ENCODE assay signal across 1 cellular context in the genomic region with DNA sequence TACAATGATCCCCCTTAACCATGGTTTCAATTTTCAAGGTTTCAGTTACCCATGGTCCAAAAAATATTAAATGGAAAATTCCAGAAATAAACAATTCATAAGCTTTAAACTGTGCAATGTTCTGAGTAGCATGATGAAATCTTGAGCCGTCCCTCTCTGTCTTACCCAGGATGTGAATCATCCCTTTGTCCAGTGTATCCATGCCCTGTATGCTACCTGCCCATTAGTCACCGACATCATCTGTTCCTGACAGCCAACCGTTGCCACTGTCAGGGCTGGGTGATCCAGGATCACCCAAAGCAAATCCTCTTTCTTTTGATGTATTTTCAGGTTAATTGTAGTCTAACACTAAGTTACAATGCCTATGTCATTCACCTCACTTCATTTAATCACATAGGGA.
TF ChIP-seq lines count a peak whose summit lies in the region.

No MANE protein-coding gene starts in this region.

TF ChIP-seq in SK-N-SH, 30 proteins besides CTCF, POLR2A, EP300 and RAD21 (continued from another document):
- TF ChIP-seq, protein P1, sequence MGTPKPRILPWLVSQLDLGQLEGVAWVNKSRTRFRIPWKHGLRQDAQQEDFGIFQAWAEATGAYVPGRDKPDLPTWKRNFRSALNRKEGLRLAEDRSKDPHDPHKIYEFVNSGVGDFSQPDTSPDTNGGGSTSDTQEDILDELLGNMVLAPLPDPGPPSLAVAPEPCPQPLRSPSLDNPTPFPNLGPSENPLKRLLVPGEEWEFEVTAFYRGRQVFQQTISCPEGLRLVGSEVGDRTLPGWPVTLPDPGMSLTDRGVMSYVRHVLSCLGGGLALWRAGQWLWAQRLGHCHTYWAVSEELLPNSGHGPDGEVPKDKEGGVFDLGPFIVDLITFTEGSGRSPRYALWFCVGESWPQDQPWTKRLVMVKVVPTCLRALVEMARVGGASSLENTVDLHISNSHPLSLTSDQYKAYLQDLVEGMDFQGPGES (IDR thresholded peaks at IDR 0.05; ENCODE audit: low read depth, low read length), result no peak
- TF ChIP-seq EZH2phosphoT487 (IDR thresholded peaks at IDR 0.05; ENCODE audit: borderline replicate concordance, low read depth) (no peak), RCOR1 (IDR thresholded peaks at IDR 0.05; ENCODE audit: low read length) (no peak), GATA2 (CRISPR knock-in tag; IDR thresholded peaks at IDR 0.05) (no peak), MXI1 (IDR thresholded peaks at IDR 0.05; ENCODE audit: low read depth, low read length) (no peak), RFX5 (IDR thresholded peaks at IDR 0.05; ENCODE audit: low read length) (no peak)
- TF ChIP-seq, protein P2, sequence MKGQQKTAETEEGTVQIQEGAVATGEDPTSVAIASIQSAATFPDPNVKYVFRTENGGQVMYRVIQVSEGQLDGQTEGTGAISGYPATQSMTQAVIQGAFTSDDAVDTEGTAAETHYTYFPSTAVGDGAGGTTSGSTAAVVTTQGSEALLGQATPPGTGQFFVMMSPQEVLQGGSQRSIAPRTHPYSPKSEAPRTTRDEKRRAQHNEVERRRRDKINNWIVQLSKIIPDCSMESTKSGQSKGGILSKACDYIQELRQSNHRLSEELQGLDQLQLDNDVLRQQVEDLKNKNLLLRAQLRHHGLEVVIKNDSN (IDR thresholded peaks at IDR 0.05; ENCODE audit: borderline replicate concordance, low read depth), result no peak
